ENCODE assay signal across 8 cellular contexts in the genomic region with DNA sequence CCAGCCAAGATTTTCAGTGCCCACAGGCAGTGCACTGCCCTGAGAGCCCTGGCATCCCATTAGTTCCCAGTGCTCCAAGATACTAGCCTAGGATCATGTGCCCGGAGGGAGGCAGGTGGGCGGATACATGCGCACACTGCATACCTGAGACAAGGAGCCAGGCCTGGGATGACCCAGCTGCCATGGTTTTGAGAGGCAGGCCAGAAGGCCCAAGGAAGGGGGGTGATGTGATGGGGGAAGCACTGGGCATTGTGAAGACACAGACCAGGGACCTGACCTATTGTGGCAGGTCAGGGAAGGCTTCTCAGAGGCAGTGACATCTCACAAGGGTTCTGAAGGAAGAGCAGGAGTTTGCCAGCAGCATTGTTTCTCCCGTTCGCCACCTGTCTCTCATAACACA. TPM values are rescaled to one million over a fixed set of nuclear protein-coding genes. Genes with fewer than 3 reads are reported as not detected.
DNase-seq lines count a peak whose midpoint lies in the region; ATAC-seq, FAIRE-seq and TF ChIP-seq lines count a peak whose summit lies in the region.

No MANE protein-coding gene starts in this region.

- H3K9me3 Mint-ChIP-seq in activated CD4-positive, alpha-beta memory T cell treated with anti-CD3 and anti-CD28 coated beads, Interleukin-2, amount 10 ng/mL, durations not matched to agents 7 days and 5 days, result no peaks in the 10 kb centered on the region

- no peaks in the 10 kb centered on the region for H3K9me3 ChIP-seq in HEK293 (ENCODE audit: control insufficient read depth, insufficient read depth, low read depth, low read length)
- H3K9me3 ChIP-seq in small intestine (ENCODE audit: control insufficient read depth, low read depth), result no peaks in the 10 kb centered on the region

- H3K27me3 ChIP-seq in small intestine (ENCODE audit: control insufficient read depth in 2 of 2, insufficient read depth in 2 of 2, low read length in 2 of 2), result no peaks in the 10 kb centered on the region

- peaks cover 7% of the 10 kb centered on the region for H3K4me1 ChIP-seq in HEK293 (ENCODE audit: control insufficient read depth, insufficient read depth, low read length)
- peaks cover 7 to 11% of the 10 kb centered on the region in 2 donors for H3K4me1 ChIP-seq in small intestine (ENCODE audit: control insufficient read depth in 2 of 2, insufficient read depth in 1 of 2, low read depth in 1 of 2, low read length in 1 of 2)

- H3K4me3 ChIP-seq in HEK293 (ENCODE audit: low read depth, low read length), result no peak overlapping the region
- peak overlapping the region; percentile 86 for H3K4me3 ChIP-seq in fibroblast of the aortic adventitia (ENCODE audit: low read depth, low read length)
- H3K4me3 ChIP-seq in small intestine (ENCODE audit: low read depth in 1 of 2, low read length in 2 of 2), result peak overlapping the region; percentile 71 to 93

- POLR2A ChIA-PET in HEK293 (lab: Yijun Ruan, JAX), result interaction anchor here (1.8 to 4.6 kb wide), 2 partner anchors 8 to 9 kb away, joined by 8 to 43 read pairs; no protein-coding TSS in a partner anchor
- POLR2A ChIA-PET in activated CD4-positive, alpha-beta memory T cell treated with anti-CD3 and anti-CD28 coated beads, Interleukin-2, amount 10 ng/mL, durations not matched to agents 7 days and 5 days (lab: Charles Lee), result interaction anchor here (0.6 to 6.8 kb wide), 19 partner anchors 7 to 381 kb away, joined by 3 to 99 read pairs (median 5); a partner anchor contains a TSS

- peak overlapping the region; percentile 99 for H3K27ac Mint-ChIP-seq in activated CD4-positive, alpha-beta memory T cell treated with anti-CD3 and anti-CD28 coated beads, Interleukin-2, amount 10 ng/mL, durations not matched to agents 7 days and 5 days

- H3K27ac ChIP-seq in HEK293 (ENCODE audit: extremely low read depth, low read depth, low read length) (no peak overlapping the region), small intestine (ENCODE audit: low read depth in 1 of 2, low read length in 1 of 2) (peak overlapping the region; percentile 97 to 99)

- ATAC-seq in GM21528 (IDR thresholded peaks at IDR 0.05; ENCODE audit: low FRiP score, unreplicated experiment), result no peak

- H3K4me3 Mint-ChIP-seq in activated CD4-positive, alpha-beta memory T cell treated with anti-CD3 and anti-CD28 coated beads, Interleukin-2, amount 10 ng/mL, durations not matched to agents 7 days and 5 days, result peak overlapping the region; percentile 98

- no peak for TF ChIP-seq CTCF in HEK293 (tag by site-specific recombination; IDR thresholded peaks at IDR 0.05)
- TF ChIP-seq CTCF in fibroblast of the aortic adventitia (IDR thresholded peaks at IDR 0.05; ENCODE audit: insufficient read depth, low read length), result no peak

- H3K27me3 Mint-ChIP-seq in activated CD4-positive, alpha-beta memory T cell treated with anti-CD3 and anti-CD28 coated beads, Interleukin-2, amount 10 ng/mL, durations not matched to agents 7 days and 5 days, result no peaks in the 10 kb centered on the region

- peaks cover 59% of the 10 kb centered on the region for H3K4me1 Mint-ChIP-seq in activated CD4-positive, alpha-beta memory T cell treated with anti-CD3 and anti-CD28 coated beads, Interleukin-2, amount 10 ng/mL, durations not matched to agents 7 days and 5 days

- H3K36me3 ChIP-seq in HEK293 (ENCODE audit: control insufficient read depth in 2 of 2, insufficient read depth in 1 of 2, low read length in 2 of 2), result peaks cover 0 to 75% of the 10 kb centered on the region in 2 experiments; a peak in 1 of 3 replicates
- H3K36me3 ChIP-seq in small intestine (ENCODE audit: control insufficient read depth in 2 of 2, insufficient read depth in 2 of 2, low read length in 2 of 2), result peaks cover 23 to 24% of the 10 kb centered on the region in 2 donors

- peaks cover 74% of the 10 kb centered on the region for H3K36me3 Mint-ChIP-seq in activated CD4-positive, alpha-beta memory T cell treated with anti-CD3 and anti-CD28 coated beads, Interleukin-2, amount 10 ng/mL, durations not matched to agents 7 days and 5 days (ENCODE audit: low read depth)

- DNase-seq in activated CD4-positive, alpha-beta memory T cell treated with anti-CD3 and anti-CD28 coated beads, Interleukin-2, amount 10 ng/mL, durations not matched to agents 7 days and 5 days, result no peak
- no peak for DNase-seq in fibroblast of the aortic adventitia (ENCODE audit: low read depth)
- DNase-seq in small intestine, result no peak
- DNase-seq in occipital lobe (lab: John Stamatoyannopoulos, UW), result no peak
- DNase-seq in hippocampal formation (lab: John Stamatoyannopoulos, UW), result no peak
- no peak for DNase-seq in RKO (ENCODE audit: low spot score)

- no peak for FAIRE-seq in small intestine (lab: Jason Lieb, UNC)

- CTCF ChIA-PET in HEK293 (lab: Yijun Ruan, JAX), result interaction anchor here (1.4 to 10.7 kb wide), 3 partner anchors 7 to 36 kb away, joined by 8 to 127 read pairs (median 25); a partner anchor contains a TSS
- CTCF ChIA-PET in activated CD4-positive, alpha-beta memory T cell treated with anti-CD3 and anti-CD28 coated beads, Interleukin-2, amount 10 ng/mL, durations not matched to agents 7 days and 5 days (lab: Charles Lee), result interaction anchor here (0.8 to 5.7 kb wide), 8 partner anchors 9 to 204 kb away, joined by 3 to 59 read pairs (median 8); a partner anchor contains a TSS

- WGBS in small intestine, 3 donors, result 29 to 56% (median 49%) methylated on average over 5 of the region's 5 CpGs

TF ChIP-seq in HEK293, 187 proteins besides CTCF, POLR2A, EP300 and RAD21:
- TF ChIP-seq ZFP3 (tag by site-specific recombination; IDR thresholded peaks at IDR 0.05; ENCODE audit: low read depth) (peak; percentile 81), ZNF341 (tag by site-specific recombination; IDR thresholded peaks at IDR 0.05; ENCODE audit: low read depth) (no peak), ZNF621 (tag by site-specific recombination; IDR thresholded peaks at IDR 0.05) (no peak), GLIS1 (tag by site-specific recombination; IDR thresholded peaks at IDR 0.05) (no peak), ZNF174 (tag by site-specific recombination; IDR thresholded peaks at IDR 0.05) (no peak), ZNF350 (tag by site-specific recombination; IDR thresholded peaks at IDR 0.05) (no peak), ZNF624 (tag by site-specific recombination; IDR thresholded peaks at IDR 0.05) (no peak), ZFHX2 (tag by site-specific recombination; conservative IDR thresholded peaks at IDR 0.05) (peak; percentile 31; the same call in 1 of the 2 replicates), ZNF571 (tag by site-specific recombination; IDR thresholded peaks at IDR 0.05) (no peak), ZNF48 (tag by site-specific recombination; IDR thresholded peaks at IDR 0.05) (no peak)
- TF ChIP-seq, protein P1, sequence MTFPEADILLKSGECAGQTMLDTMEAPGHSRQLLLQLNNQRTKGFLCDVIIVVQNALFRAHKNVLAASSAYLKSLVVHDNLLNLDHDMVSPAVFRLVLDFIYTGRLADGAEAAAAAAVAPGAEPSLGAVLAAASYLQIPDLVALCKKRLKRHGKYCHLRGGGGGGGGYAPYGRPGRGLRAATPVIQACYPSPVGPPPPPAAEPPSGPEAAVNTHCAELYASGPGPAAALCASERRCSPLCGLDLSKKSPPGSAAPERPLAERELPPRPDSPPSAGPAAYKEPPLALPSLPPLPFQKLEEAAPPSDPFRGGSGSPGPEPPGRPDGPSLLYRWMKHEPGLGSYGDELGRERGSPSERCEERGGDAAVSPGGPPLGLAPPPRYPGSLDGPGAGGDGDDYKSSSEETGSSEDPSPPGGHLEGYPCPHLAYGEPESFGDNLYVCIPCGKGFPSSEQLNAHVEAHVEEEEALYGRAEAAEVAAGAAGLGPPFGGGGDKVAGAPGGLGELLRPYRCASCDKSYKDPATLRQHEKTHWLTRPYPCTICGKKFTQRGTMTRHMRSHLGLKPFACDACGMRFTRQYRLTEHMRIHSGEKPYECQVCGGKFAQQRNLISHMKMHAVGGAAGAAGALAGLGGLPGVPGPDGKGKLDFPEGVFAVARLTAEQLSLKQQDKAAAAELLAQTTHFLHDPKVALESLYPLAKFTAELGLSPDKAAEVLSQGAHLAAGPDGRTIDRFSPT (tag by site-specific recombination; IDR thresholded peaks at IDR 0.05), result 0 out of 2 replicates have a peak, but pooled peaks have one; percentile 16
- TF ChIP-seq, protein P2, sequence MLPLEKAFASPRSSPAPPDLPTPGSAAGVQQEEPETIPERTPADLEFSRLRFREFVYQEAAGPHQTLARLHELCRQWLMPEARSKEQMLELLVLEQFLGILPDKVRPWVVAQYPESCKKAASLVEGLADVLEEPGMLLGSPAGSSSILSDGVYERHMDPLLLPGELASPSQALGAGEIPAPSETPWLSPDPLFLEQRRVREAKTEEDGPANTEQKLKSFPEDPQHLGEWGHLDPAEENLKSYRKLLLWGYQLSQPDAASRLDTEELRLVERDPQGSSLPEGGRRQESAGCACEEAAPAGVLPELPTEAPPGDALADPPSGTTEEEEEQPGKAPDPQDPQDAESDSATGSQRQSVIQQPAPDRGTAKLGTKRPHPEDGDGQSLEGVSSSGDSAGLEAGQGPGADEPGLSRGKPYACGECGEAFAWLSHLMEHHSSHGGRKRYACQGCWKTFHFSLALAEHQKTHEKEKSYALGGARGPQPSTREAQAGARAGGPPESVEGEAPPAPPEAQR (tag by site-specific recombination; IDR thresholded peaks at IDR 0.05), result no peak
TF ChIP-seq in HEK293: peak in this region for 3.

RNA-seq across cellular contexts. Expression of a gene that starts 3.6 kb away (rescaled TPM):
- total RNA-seq in activated CD4-positive, alpha-beta memory T cell treated with anti-CD3 and anti-CD28 coated beads, Interleukin-2, amount 10 ng/mL, durations not matched to agents 7 days and 5 days, result 10 to 100 TPM; 29.9 to 31.1 TPM
- 5.3 and 8.2 TPM in 2 replicates for total RNA-seq in fibroblast of the aortic adventitia (ENCODE audit: low replicate concordance)
- 10 to 100 TPM; 12.4 to 24.6 (median 16.8) TPM for polyA plus RNA-seq in small intestine
- 0.47 TPM for total RNA-seq in occipital lobe

RNA-seq across cellular contexts. Expression of a gene that starts 36.6 kb away (rescaled TPM):
- total RNA-seq in activated CD4-positive, alpha-beta memory T cell treated with anti-CD3 and anti-CD28 coated beads, Interleukin-2, amount 10 ng/mL, durations not matched to agents 7 days and 5 days, result 10 to 100 TPM; 63.7 to 64.2 TPM
- total RNA-seq in fibroblast of the aortic adventitia (ENCODE audit: low replicate concordance), result 17.6 and 84.5 TPM in 2 replicates
- 10 to 100 TPM; 41.9 to 50.3 (median 47.5) TPM for polyA plus RNA-seq in small intestine
- 106 TPM for total RNA-seq in occipital lobe
